ENCODE assay signal across 11 cellular contexts in genomic region chr17:48615212-48615962, GRCh38. TPM values are rescaled to one million over a fixed set of nuclear protein-coding genes. Genes with fewer than 3 reads are reported as not detected.
A peak's percentile ranks its signal among the peaks of the same experiment; 100 is the strongest.
DNase-seq lines count a peak whose midpoint lies in the region; ATAC-seq and TF ChIP-seq lines count a peak whose summit lies in the region.
"Had no signal": no experiment of that assay in that cellular context is flagged by ENCODE, and none has a peak within 500 bp of the region (broad histone marks: within the 10 kb centered on the region; RNA-seq: fewer than 3 reads in every experiment).

HOXB8 (minus strand) TSS chr17:48615292; CDS start chr17:48614704, 588 bp downstream.

- peaks cover 69% of the 10 kb centered on the region for H3K4me1 Mint-ChIP-seq in stimulated activated naive CD8-positive, alpha-beta T cell treated with anti-CD3 and anti-CD28 coated beads, Interleukin-15, Interleukin-2, amounts not matched to agents 100 ng/mL and 50 ng/mL, for 24 hours (ENCODE audit: low read depth)

- no peak for DNase-seq in stimulated activated naive CD8-positive, alpha-beta T cell treated with anti-CD3 and anti-CD28 coated beads, Interleukin-15, Interleukin-2, amounts not matched to agents 100 U/mL and 50 U/mL, for 24 hours
- DNase-seq in amniotic epithelial cell (ENCODE audit: low read depth) (peak; percentile 89), mucosa of descending colon (peak; percentile 9 to 60 (median 34)), vagina (ENCODE audit: extremely low spot score in 2 of 2) (no peak), left lung (no peak)
- DNase-seq: DMS53, NCI-H1105 had no signal

- no peaks in the 10 kb centered on the region for H3K9me3 Mint-ChIP-seq in stimulated activated naive CD8-positive, alpha-beta T cell treated with anti-CD3 and anti-CD28 coated beads, Interleukin-15, Interleukin-2, amounts not matched to agents 100 ng/mL and 50 ng/mL, for 24 hours

- intact Hi-C loops in mucosa of descending colon (cut with DNase I, micrococcal nuclease): loop anchor here in 1 of 2 donors (5.0 kb wide), 1 partner anchor 278 kb away; no protein-coding TSS in a partner anchor
- intact Hi-C loops in vagina (cut with DNase I): no loop called here
- intact Hi-C loops in left lung (cut with DNase I): no loop called here

- no peaks in the 10 kb centered on the region for H3K36me3 Mint-ChIP-seq in stimulated activated naive CD8-positive, alpha-beta T cell treated with anti-CD3 and anti-CD28 coated beads, Interleukin-15, Interleukin-2, amounts not matched to agents 100 ng/mL and 50 ng/mL, for 24 hours (ENCODE audit: low read depth)

- ATAC-seq in stimulated activated naive CD8-positive, alpha-beta T cell treated with anti-CD3 and anti-CD28 coated beads, Interleukin-15, Interleukin-2, amounts not matched to agents 100 U/mL and 50 U/mL, for 24 hours: no peak
- ATAC-seq in mucosa of descending colon (no peak), left lung (no peak), HG02610 (IDR thresholded peaks at IDR 0.05; ENCODE audit: unreplicated experiment) (no peak), HG02870 (IDR thresholded peaks at IDR 0.05; ENCODE audit: unreplicated experiment) (no peak)

- H3K4me3 Mint-ChIP-seq in stimulated activated naive CD8-positive, alpha-beta T cell treated with anti-CD3 and anti-CD28 coated beads, Interleukin-15, Interleukin-2, amounts not matched to agents 100 ng/mL and 50 ng/mL, for 24 hours: peak within 1 kb of the TSS; percentile 54

- H3K27ac ChIP-seq in vagina: no peak within 1 kb of the TSS
- no peak within 1 kb of the TSS for H3K27ac ChIP-seq in left lung
- H3K27ac ChIP-seq: epithelial cell of prostate had no signal

- H3K4me1 ChIP-seq in mucosa of descending colon (ENCODE audit: low read depth) (peaks cover 44% of the 10 kb centered on the region), vagina (peaks cover 33% of the 10 kb centered on the region), left lung (peaks cover 0 to 51% of the 10 kb centered on the region in 2 donors)

- peaks cover 87% of the 10 kb centered on the region for H3K27me3 Mint-ChIP-seq in stimulated activated naive CD8-positive, alpha-beta T cell treated with anti-CD3 and anti-CD28 coated beads, Interleukin-15, Interleukin-2, amounts not matched to agents 100 ng/mL and 50 ng/mL, for 24 hours

- H3K9me3 ChIP-seq in mucosa of descending colon (no peaks in the 10 kb centered on the region), vagina (no peaks in the 10 kb centered on the region), left lung (no peaks in the 10 kb centered on the region)

- TF ChIP-seq POLR2A in vagina (IDR thresholded peaks at IDR 0.05): no peak

- H3K4me3 ChIP-seq in mucosa of descending colon: no peak within 1 kb of the TSS
- peak within 1 kb of the TSS; percentile 36 to 60 for H3K4me3 ChIP-seq in vagina
- H3K4me3 ChIP-seq in left lung: no peak within 1 kb of the TSS

- H3K27me3 ChIP-seq in vagina (peaks cover 18% of the 10 kb centered on the region), left lung (peaks cover 88 to 100% of the 10 kb centered on the region in 2 donors)

- H3K27ac Mint-ChIP-seq in stimulated activated naive CD8-positive, alpha-beta T cell treated with anti-CD3 and anti-CD28 coated beads, Interleukin-15, Interleukin-2, amounts not matched to agents 100 ng/mL and 50 ng/mL, for 24 hours: peak within 1 kb of the TSS; percentile 67

- TF ChIP-seq CTCF in mucosa of descending colon (IDR thresholded peaks at IDR 0.05) (no peak), vagina (IDR thresholded peaks at IDR 0.05) (no peak), left lung (IDR thresholded peaks at IDR 0.05) (no peak)

- H3K36me3 ChIP-seq in mucosa of descending colon (ENCODE audit: low read depth) (no peaks in the 10 kb centered on the region), vagina (no peaks in the 10 kb centered on the region), left lung (no peaks in the 10 kb centered on the region)

RNA-seq across cellular contexts. Expression of gene HOXB8, which starts in this region (rescaled TPM):
- total RNA-seq in mucosa of descending colon: 1 to 10 TPM; 4.2 to 7.5 (median 5.6) TPM
- total RNA-seq in vagina: not detected
- under 1 TPM; 0.32 to 0.39 TPM for total RNA-seq in left lung

Comparison
In these comparisons a context has a peak if more than half of its experiments do, and no peak if none do; other contexts are left out.
1. DNase-seq: peak in amniotic epithelial cell (single experiment) and mucosa of descending colon (3 of 3); none in stimulated activated naive CD8-positive, alpha-beta T cell treated with anti-CD3 and anti-CD28 coated beads, Interleukin-15, Interleukin-2, amounts not matched to agents 100 U/mL and 50 U/mL, for 24 hours (single experiment), vagina (0 of 2) and left lung (0 of 2).
2. H3K4me3 ChIP-seq: peak in vagina (2 of 2); none in mucosa of descending colon (single experiment) and left lung (0 of 2).